9 cellular contexts compared by ENCODE assay signal in the genomic region with DNA sequence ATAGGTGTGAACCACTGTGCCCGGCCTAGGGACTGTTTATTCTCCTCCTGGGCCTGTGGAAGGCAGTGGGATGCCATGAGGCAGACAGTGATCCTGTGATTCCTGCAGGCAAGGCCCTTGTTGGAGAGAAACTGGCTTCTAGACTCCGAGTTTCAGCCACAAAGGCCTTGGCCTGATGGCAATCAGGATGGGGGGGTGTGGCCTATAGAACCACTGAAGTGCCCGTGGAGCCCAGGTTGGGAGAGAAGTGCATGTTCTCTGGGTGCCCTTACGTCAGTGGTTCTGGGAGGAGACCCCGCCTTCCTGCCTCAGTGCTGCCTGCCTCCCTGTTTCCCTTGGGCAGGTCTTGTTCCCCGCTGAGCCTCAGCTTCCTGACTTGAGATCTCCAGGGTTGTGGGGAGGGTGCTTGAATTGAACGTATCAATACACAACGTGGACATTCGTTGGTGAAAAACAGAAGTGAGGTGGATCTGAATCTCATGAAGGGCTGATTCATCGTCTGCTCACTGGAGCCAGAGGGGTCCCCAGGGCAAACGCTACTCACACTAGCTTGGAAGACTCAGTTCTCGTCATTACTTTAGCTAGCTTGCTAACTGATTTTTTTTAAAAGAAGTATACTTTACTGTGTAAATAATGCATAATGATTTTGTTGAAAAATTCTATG. TPM values are rescaled to one million over a fixed set of nuclear protein-coding genes. Genes with fewer than 3 reads are reported as not detected.
A peak's percentile ranks its signal among the peaks of the same experiment; 100 is the strongest.
DNase-seq lines count a peak whose midpoint lies in the region; ATAC-seq and TF ChIP-seq lines count a peak whose summit lies in the region.
"Had no signal": no experiment of that assay in that cellular context is flagged by ENCODE, and none has a peak within 500 bp of the region (broad histone marks: within the 10 kb centered on the region; RNA-seq: fewer than 3 reads in every experiment).

No MANE protein-coding gene starts in this region.

- ATAC-seq in activated CD8-positive, alpha-beta T cell treated with anti-CD3 and anti-CD28 coated beads for 36 hours: no peak
- ATAC-seq in gastroesophageal sphincter: peak; percentile 24
- ATAC-seq in activated CD4-positive, CD25-positive, alpha-beta regulatory T cell treated with anti-CD3 and anti-CD28 coated beads, Interleukin-2, amount 50 U/mL, for 24 hours: no peak
- no peak for ATAC-seq in GM18867 (IDR thresholded peaks at IDR 0.05; ENCODE audit: unreplicated experiment)

- intact Hi-C loops in activated CD4-positive, alpha-beta T cell treated with anti-CD3 and anti-CD28 coated beads, Interleukin-2, amount 10 ng/mL, durations not matched to agents 24 days and 14 days (cut with micrococcal nuclease): no loop called here
- intact Hi-C loops in activated CD8-positive, alpha-beta T cell treated with anti-CD3 and anti-CD28 coated beads for 36 hours (cut with micrococcal nuclease): no loop called here

- H3K9me3 Mint-ChIP-seq in activated CD4-positive, alpha-beta T cell treated with anti-CD3 and anti-CD28 coated beads, Interleukin-2, amount 10 ng/mL, durations not matched to agents 24 days and 14 days: no peaks in the 10 kb centered on the region
- no peaks in the 10 kb centered on the region for H3K9me3 Mint-ChIP-seq in activated CD8-positive, alpha-beta T cell treated with anti-CD3 and anti-CD28 coated beads for 36 hours

- no peak for TF ChIP-seq EP300 in gastroesophageal sphincter (IDR thresholded peaks at IDR 0.05)

- POLR2A ChIA-PET in activated CD8-positive, alpha-beta T cell treated with anti-CD3 and anti-CD28 coated beads for 36 hours (lab: Charles Lee): no interaction called here

- no peaks in the 10 kb centered on the region for H3K27me3 Mint-ChIP-seq in activated CD4-positive, alpha-beta T cell treated with anti-CD3 and anti-CD28 coated beads, Interleukin-2, amount 10 ng/mL, durations not matched to agents 24 days and 14 days
- no peaks in the 10 kb centered on the region for H3K27me3 Mint-ChIP-seq in activated CD8-positive, alpha-beta T cell treated with anti-CD3 and anti-CD28 coated beads for 36 hours

- H3K4me1 Mint-ChIP-seq in activated CD4-positive, alpha-beta T cell treated with anti-CD3 and anti-CD28 coated beads, Interleukin-2, amount 10 ng/mL, durations not matched to agents 24 days and 14 days: peaks cover 78% of the 10 kb centered on the region
- H3K4me1 Mint-ChIP-seq in activated CD8-positive, alpha-beta T cell treated with anti-CD3 and anti-CD28 coated beads for 36 hours (ENCODE audit: low read depth): peaks cover 78% of the 10 kb centered on the region

- peaks cover 0 to 6% of the 10 kb centered on the region in 2 donors for H3K36me3 ChIP-seq in gastroesophageal sphincter
- peaks cover 0 to 11% (median 9%) of the 10 kb centered on the region in 5 donors for H3K36me3 ChIP-seq in subcutaneous abdominal adipose tissue (ENCODE audit: control insufficient read depth in 5 of 5, insufficient read depth in 5 of 5, low read length in 5 of 5)

- no peak for TF ChIP-seq CTCF in activated CD8-positive, alpha-beta T cell treated with anti-CD3 and anti-CD28 coated beads for 36 hours (IDR thresholded peaks at IDR 0.05)
- TF ChIP-seq CTCF in gastroesophageal sphincter (IDR thresholded peaks at IDR 0.05): no peak

- no peaks in the 10 kb centered on the region for H3K27me3 ChIP-seq in gastroesophageal sphincter
- H3K27me3 ChIP-seq in subcutaneous abdominal adipose tissue (ENCODE audit: control insufficient read depth in 5 of 5, insufficient read depth in 4 of 5, low read length in 5 of 5): no peaks in the 10 kb centered on the region

- H3K4me1 ChIP-seq in gastroesophageal sphincter (peaks cover 11 to 59% (median 41%) of the 10 kb centered on the region in 3 donors), subcutaneous abdominal adipose tissue (ENCODE audit: control insufficient read depth in 5 of 5, insufficient read depth in 5 of 5, low read length in 5 of 5) (peaks cover 20 to 63% (median 63%) of the 10 kb centered on the region in 5 donors)

- no peak for TF ChIP-seq POLR2A in gastroesophageal sphincter (IDR thresholded peaks at IDR 0.05)

- H3K9me3 ChIP-seq in gastroesophageal sphincter (no peaks in the 10 kb centered on the region), subcutaneous abdominal adipose tissue (ENCODE audit: control insufficient read depth in 5 of 5, low read length in 5 of 5) (no peaks in the 10 kb centered on the region)

- no peak overlapping the region for H3K4me3 ChIP-seq in gastroesophageal sphincter
- H3K4me3 ChIP-seq in subcutaneous abdominal adipose tissue (ENCODE audit: low read depth in 1 of 5, low read length in 5 of 5): peak overlapping the region in 1 of 5 donors; percentile 1

- peak overlapping the region in 3 of 5 donors; percentile 2 to 51 (median 2) for H3K9ac ChIP-seq in subcutaneous abdominal adipose tissue (ENCODE audit: low read length in 5 of 5)

- H3K27ac Mint-ChIP-seq in activated CD4-positive, alpha-beta T cell treated with anti-CD3 and anti-CD28 coated beads, Interleukin-2, amount 10 ng/mL, durations not matched to agents 24 days and 14 days: peak overlapping the region; percentile 92
- H3K27ac Mint-ChIP-seq in activated CD8-positive, alpha-beta T cell treated with anti-CD3 and anti-CD28 coated beads for 36 hours: peak overlapping the region; percentile 98

- peak overlapping the region; percentile 6 for H3K4me3 Mint-ChIP-seq in activated CD4-positive, alpha-beta T cell treated with anti-CD3 and anti-CD28 coated beads, Interleukin-2, amount 10 ng/mL, durations not matched to agents 24 days and 14 days
- no peak overlapping the region for H3K4me3 Mint-ChIP-seq in activated CD8-positive, alpha-beta T cell treated with anti-CD3 and anti-CD28 coated beads for 36 hours

- peaks cover 2% of the 10 kb centered on the region for H3K36me3 Mint-ChIP-seq in activated CD4-positive, alpha-beta T cell treated with anti-CD3 and anti-CD28 coated beads, Interleukin-2, amount 10 ng/mL, durations not matched to agents 24 days and 14 days (ENCODE audit: low read depth)
- no peaks in the 10 kb centered on the region for H3K36me3 Mint-ChIP-seq in activated CD8-positive, alpha-beta T cell treated with anti-CD3 and anti-CD28 coated beads for 36 hours (ENCODE audit: low read depth)

- CTCF ChIA-PET in activated CD8-positive, alpha-beta T cell treated with anti-CD3 and anti-CD28 coated beads for 36 hours (lab: Charles Lee): no interaction called here

- H3K27ac ChIP-seq in gastroesophageal sphincter (peak overlapping the region in 2 of 4 donors; percentile 41), subcutaneous abdominal adipose tissue (ENCODE audit: low read depth, low read length) (peak overlapping the region; percentile 90)
- H3K27ac ChIP-seq: VCaP had no signal

- DNase-seq in activated CD4-positive, alpha-beta T cell treated with anti-CD3 and anti-CD28 coated beads, Interleukin-2, amount 10 ng/mL, durations not matched to agents 24 days and 14 days: peak; percentile 65
- DNase-seq in activated CD4-positive, alpha-beta T cell treated with anti-CD3 and anti-CD28 coated beads for 4 hours: no peak
- no peak for DNase-seq in activated CD8-positive, alpha-beta T cell treated with anti-CD3 and anti-CD28 coated beads for 36 hours
- no peak for DNase-seq in DMS 273 treated with DMSO at 0.1 percent for 48 hours (lab: John Stamatoyannopoulos, UW)

- WGBS in gastroesophageal sphincter (ENCODE audit: low coverage in 1 of 2), 2 donors: 67 to 70% methylated on average over 3 to 4 of the region's 12 CpGs

RNA-seq across cellular contexts. Expression of a gene that starts 31.8 kb away (rescaled TPM):
- total RNA-seq in activated CD4-positive, alpha-beta T cell treated with anti-CD3 and anti-CD28 coated beads, Interleukin-2, amount 10 ng/mL, durations not matched to agents 24 days and 14 days: 4.5 and 5.1 TPM in 2 replicates
- 1 to 10 TPM; 3.0 TPM for total RNA-seq in activated CD8-positive, alpha-beta T cell treated with anti-CD3 and anti-CD28 coated beads for 36 hours
- total RNA-seq in gastroesophageal sphincter: 1 to 10 TPM; 2.2 to 4.4 (median 3.3) TPM

RNA-seq across cellular contexts. Expression of a gene that starts 51.7 kb away (rescaled TPM):
- 70.9 and 74.4 TPM in 2 replicates for total RNA-seq in activated CD4-positive, alpha-beta T cell treated with anti-CD3 and anti-CD28 coated beads, Interleukin-2, amount 10 ng/mL, durations not matched to agents 24 days and 14 days
- total RNA-seq in activated CD8-positive, alpha-beta T cell treated with anti-CD3 and anti-CD28 coated beads for 36 hours: 10 to 100 TPM; 37.1 to 38.5 TPM
- 10 to 100 TPM in 3 of 4 donors, 1 to 10 TPM in 1; 10.0 to 28.4 (median 22.6) TPM for total RNA-seq in gastroesophageal sphincter

RNA-seq across cellular contexts. Expression of a gene that starts 54.9 kb away (rescaled TPM):
- total RNA-seq in activated CD4-positive, alpha-beta T cell treated with anti-CD3 and anti-CD28 coated beads, Interleukin-2, amount 10 ng/mL, durations not matched to agents 24 days and 14 days: 62.8 and 65.2 TPM in 2 replicates
- total RNA-seq in activated CD8-positive, alpha-beta T cell treated with anti-CD3 and anti-CD28 coated beads for 36 hours: 10 to 100 TPM; 43.6 to 46.9 TPM
- 10 to 100 TPM; 24.5 to 31.9 (median 27.7) TPM for total RNA-seq in gastroesophageal sphincter
